ENCODE assay signal across 1 cellular context in genomic region chr3:141326123-141326522, GRCh38.
TF ChIP-seq lines count a peak whose summit lies in the region.

No MANE protein-coding gene starts in this region.

TF ChIP-seq in WTC11, 78 proteins besides CTCF, POLR2A, EP300 and RAD21 (continued from another document):
- TF ChIP-seq ERG (CRISPR knock-in tag; IDR thresholded peaks at IDR 0.05) (no peak), E2F4 (CRISPR knock-in tag; IDR thresholded peaks at IDR 0.05; ENCODE audit: borderline replicate concordance, low read depth) (no peak), MXD4 (CRISPR knock-in tag; IDR thresholded peaks at IDR 0.05; ENCODE audit: borderline replicate concordance) (no peak), SP1 (CRISPR knock-in tag; conservative IDR thresholded peaks at IDR 0.05) (no peak), ZNF425 (CRISPR knock-in tag; conservative IDR thresholded peaks at IDR 0.05) (no peak)
